ENCODE assay signal across 17 cellular contexts in genomic region chr1:107000907-107001306, GRCh38.
"Had no signal": no experiment of that assay in that cellular context is flagged by ENCODE, and none has a peak within 500 bp of the region (broad histone marks: within the 10 kb centered on the region; RNA-seq: fewer than 3 reads in every experiment).

No MANE protein-coding gene starts in this region.

- DNase-seq: activated CD4-positive, alpha-beta T cell treated with anti-CD3 and anti-CD28 coated beads for 48 hours; activated CD4-positive, CD25-positive, alpha-beta regulatory T cell; activated CD8-positive, alpha-beta memory T cell treated with anti-CD3 and anti-CD28 coated beads, Interleukin-2, amount 50 U/mL, for 4 hours; activated effector memory CD4-positive, alpha-beta T cell treated with Interleukin-2 at 50 U/mL for 16 hours; activated naive CD4-positive, alpha-beta T cell treated with anti-CD3 and anti-CD28 coated beads, Interleukin-2, amount 10 ng/mL, durations not matched to agents 7 days and 5 days; activated naive CD8-positive, alpha-beta T cell treated with anti-CD3 and anti-CD28 coated beads, Interleukin-2, amount 50 U/mL, for 24 hours; activated T-cell treated with anti-CD3 and anti-CD28 coated beads, Interleukin-2, amount 50 U/mL, for 48 hours; aorta; heart right ventricle; mesenchymal stem cell; mucosa of descending colon; naive B cell; stimulated activated CD4-positive, alpha-beta T cell treated with anti-CD3 and anti-CD28 coated beads, Interleukin-12 subunit alpha, Interleukin-12 subunit beta, amount 100 ng/mL, for 4 hours; stimulated activated CD4-positive, alpha-beta T cell treated with anti-CD3 and anti-CD28 coated beads, Interleukin-1b, Interleukin-23, amount 100 ng/mL, for 48 hours; stimulated activated CD8-positive, alpha-beta memory T cell treated with anti-CD3 and anti-CD28 coated beads, Interleukin-4, amount 100 ng/mL, for 48 hours; stimulated activated naive CD4-positive, alpha-beta T cell; thyroid gland had no signal

- H3K4me3 ChIP-seq: heart right ventricle, mucosa of descending colon, thyroid gland had no signal

- ATAC-seq: activated naive CD8-positive, alpha-beta T cell treated with anti-CD3 and anti-CD28 coated beads, Interleukin-2, amount 50 U/mL, for 24 hours; heart right ventricle; mucosa of descending colon had no signal
